1 cellular context compared by ENCODE assay signal in genomic region chr3:196666001-196666867, GRCh38.
A peak's percentile ranks its signal among the peaks of the same experiment; 100 is the strongest.
TF ChIP-seq lines count a peak whose summit lies in the region.

No MANE protein-coding gene starts in this region.

TF ChIP-seq in HepG2, 621 proteins besides CTCF, POLR2A, EP300 and RAD21 (continued from another document):
- TF ChIP-seq ZNF276 (CRISPR knock-in tag; IDR thresholded peaks at IDR 0.05; ENCODE audit: low read depth) (no peak), JUN (CRISPR knock-in tag; IDR thresholded peaks at IDR 0.05) (no peak), RARG (CRISPR knock-in tag; IDR thresholded peaks at IDR 0.05; ENCODE audit: low read depth) (no peak), PHB2 (IDR thresholded peaks at IDR 0.05; ENCODE audit: partially characterized antibody) (no peak), GMEB1 (CRISPR knock-in tag; IDR thresholded peaks at IDR 0.05; ENCODE audit: borderline replicate concordance) (0 out of 2 replicates have a peak, but pooled peaks have one; percentile 19), ZKSCAN5 (CRISPR knock-in tag; IDR thresholded peaks at IDR 0.05) (no peak), MTF2 (CRISPR knock-in tag; IDR thresholded peaks at IDR 0.05; ENCODE audit: borderline replicate concordance) (no peak), GTF2F1 (IDR thresholded peaks at IDR 0.05; ENCODE audit: low read length) (no peak), NKX3-1 (CRISPR knock-in tag; IDR thresholded peaks at IDR 0.05) (no peak), TAF15 (IDR thresholded peaks at IDR 0.05; ENCODE audit: low read depth, low read length, poor library complexity, severe bottlenecking) (no peak), SCMH1 (CRISPR knock-in tag; IDR thresholded peaks at IDR 0.05; ENCODE audit: borderline replicate concordance) (no peak), ZFYVE20 (CRISPR knock-in tag; IDR thresholded peaks at IDR 0.05; ENCODE audit: borderline replicate concordance, low read depth) (no peak), TCF7L2 (IDR thresholded peaks at IDR 0.05; ENCODE audit: low read depth, low read length) (no peak), KMT2B (CRISPR knock-in tag; IDR thresholded peaks at IDR 0.05) (no peak), TGIF2 (CRISPR knock-in tag; IDR thresholded peaks at IDR 0.05) (no peak), MZF1 (CRISPR knock-in tag; IDR thresholded peaks at IDR 0.05; ENCODE audit: borderline replicate concordance) (no peak), TCF12 (IDR thresholded peaks at IDR 0.05) (no peak), TCF12 (CRISPR knock-in tag; IDR thresholded peaks at IDR 0.05) (no peak), DDIT3 (CRISPR knock-in tag; IDR thresholded peaks at IDR 0.05) (no peak), ZNF496 (CRISPR knock-in tag; IDR thresholded peaks at IDR 0.05; ENCODE audit: insufficient replicate concordance) (no peak), SRSF1 (optimal IDR thresholded peaks at IDR 0.05; ENCODE audit: low read depth, low read length) (no peak), ZNF263 (CRISPR knock-in tag; IDR thresholded peaks at IDR 0.05) (no peak), BHLHE40 (IDR thresholded peaks at IDR 0.05; ENCODE audit: low read length) (peak; percentile 80), THAP11 (CRISPR knock-in tag; IDR thresholded peaks at IDR 0.05) (peak; percentile 38; the same call in 1 of the 2 replicates), ZNF251 (CRISPR knock-in tag; IDR thresholded peaks at IDR 0.05) (no peak), ZNF232 (CRISPR knock-in tag; IDR thresholded peaks at IDR 0.05; ENCODE audit: borderline replicate concordance) (no peak), ZNF782 (CRISPR knock-in tag; IDR thresholded peaks at IDR 0.05; ENCODE audit: borderline replicate concordance) (no peak), ZNF674 (CRISPR knock-in tag; IDR thresholded peaks at IDR 0.05; ENCODE audit: low read depth) (no peak), MLXIP (CRISPR knock-in tag; IDR thresholded peaks at IDR 0.05; ENCODE audit: borderline replicate concordance) (no peak), ZNF550 (CRISPR knock-in tag; IDR thresholded peaks at IDR 0.05; ENCODE audit: borderline replicate concordance) (no peak), ZNF367 (CRISPR knock-in tag; IDR thresholded peaks at IDR 0.05; ENCODE audit: borderline replicate concordance) (no peak), MYNN (CRISPR knock-in tag; IDR thresholded peaks at IDR 0.05; ENCODE audit: low read depth) (no peak), SALL2 (CRISPR knock-in tag; IDR thresholded peaks at IDR 0.05) (no peak), ISX (CRISPR knock-in tag; conservative IDR thresholded peaks at IDR 0.05) (no peak), ATF7-NPFF (CRISPR knock-in tag; IDR thresholded peaks at IDR 0.05; ENCODE audit: low read depth) (no peak), HNRNPH1 (optimal IDR thresholded peaks at IDR 0.05; ENCODE audit: low read depth, low read length) (no peak), TFE3 (CRISPR knock-in tag; IDR thresholded peaks at IDR 0.05) (0 out of 2 replicates have a peak, but pooled peaks have one; percentile 42), ZNF24 (IDR thresholded peaks at IDR 0.05) (no peak), SOX6 (IDR thresholded peaks at IDR 0.05) (no peak), SOX6 (CRISPR knock-in tag; IDR thresholded peaks at IDR 0.05) (peak; percentile 65), PRDM15 (CRISPR knock-in tag; IDR thresholded peaks at IDR 0.05) (no peak), MXI1 (IDR thresholded peaks at IDR 0.05; ENCODE audit: borderline replicate concordance, low read depth, low read length) (no peak), ZNF670 (CRISPR knock-in tag; IDR thresholded peaks at IDR 0.05; ENCODE audit: borderline replicate concordance) (no peak), NR2F6 (IDR thresholded peaks at IDR 0.05) (no peak), NR2F6 (CRISPR knock-in tag; IDR thresholded peaks at IDR 0.05) (no peak), TIGD3 (CRISPR knock-in tag; IDR thresholded peaks at IDR 0.05; ENCODE audit: borderline replicate concordance) (no peak), MTERF4 (CRISPR knock-in tag; IDR thresholded peaks at IDR 0.05) (no peak), NR2C2 (CRISPR knock-in tag; IDR thresholded peaks at IDR 0.05; ENCODE audit: borderline replicate concordance) (no peak)
TF ChIP-seq in HepG2: peak in this region for 68.
